ENCODE assay signal across 10 cellular contexts in genomic region chr10:86968271-86968993, GRCh38. TPM values are rescaled to one million over a fixed set of nuclear protein-coding genes. Genes with fewer than 3 reads are reported as not detected.
DNase-seq lines count a peak whose midpoint lies in the region; ATAC-seq and TF ChIP-seq lines count a peak whose summit lies in the region.
"Had no signal": no experiment of that assay in that cellular context is flagged by ENCODE, and none has a peak within 500 bp of the region (broad histone marks: within the 10 kb centered on the region; RNA-seq: fewer than 3 reads in every experiment).

Gene ADIRF (plus strand): TSS chr10:86968482. CDS start chr10:86968545, 63 bp downstream.

- H3K27me3 ChIP-seq in CD4-positive, CD25-positive, alpha-beta regulatory T cell (ENCODE audit: control insufficient read depth, insufficient read depth, low read length) = no peaks in the 10 kb centered on the region
- peaks cover 7% of the 10 kb centered on the region for H3K27me3 ChIP-seq in NT2/D1 (ENCODE audit: insufficient read depth, insufficient read length)
- no peaks in the 10 kb centered on the region for H3K27me3 ChIP-seq in esophagus (ENCODE audit: control insufficient read depth in 1 of 2, insufficient read depth in 2 of 2, low read length in 2 of 2)

- peaks cover 0 to 58% (median 15%) of the 10 kb centered on the region in 4 donors for H3K4me1 Mint-ChIP-seq in CD4-positive, CD25-positive, alpha-beta regulatory T cell

- H3K27me3 Mint-ChIP-seq in CD4-positive, CD25-positive, alpha-beta regulatory T cell = peaks cover 9% of the 10 kb centered on the region

- no peak for TF ChIP-seq CTCF in omental fat pad (IDR thresholded peaks at IDR 0.05)

- no peak for ATAC-seq in CD4-positive, CD25-positive, alpha-beta regulatory T cell (ENCODE audit: low read depth in 2 of 2)
- ATAC-seq in omental fat pad (ENCODE audit: low FRiP score) (no peak), GM21390 (IDR thresholded peaks at IDR 0.05; ENCODE audit: unreplicated experiment) (no peak)

- no peaks in the 10 kb centered on the region for H3K9me3 Mint-ChIP-seq in CD4-positive, CD25-positive, alpha-beta regulatory T cell

- H3K4me3 Mint-ChIP-seq in CD4-positive, CD25-positive, alpha-beta regulatory T cell = peak within 1 kb of the TSS; percentile 53 to 81 (median 66)

- WGBS in esophagus, 2 donors = 7 to 14% methylated on average over 49 to 59 of the region's 59 CpGs

- peaks cover 58% of the 10 kb centered on the region for H3K4me1 ChIP-seq in CD4-positive, CD25-positive, alpha-beta regulatory T cell (ENCODE audit: control insufficient read depth, insufficient read depth, low read length, poor library complexity, severe bottlenecking)
- H3K4me1 ChIP-seq in NT2/D1 (ENCODE audit: insufficient read depth, insufficient read length) (peaks cover 25% of the 10 kb centered on the region), esophagus (ENCODE audit: control insufficient read depth in 2 of 2, insufficient read depth in 2 of 2, low read length in 1 of 2) (peaks cover 14 to 44% of the 10 kb centered on the region in 2 donors)

- H3K27ac Mint-ChIP-seq in CD4-positive, CD25-positive, alpha-beta regulatory T cell = peak within 1 kb of the TSS in 2 of 3 donors; percentile 42 to 66

- no peak within 1 kb of the TSS for H3K27ac ChIP-seq in CD4-positive, CD25-positive, alpha-beta regulatory T cell (ENCODE audit: insufficient read depth, low read length, poor library complexity, severe bottlenecking)
- H3K27ac ChIP-seq in esophagus (ENCODE audit: low read depth in 2 of 2, low read length in 1 of 2) = peak within 1 kb of the TSS; percentile 98

- H3K9ac ChIP-seq in NT2/D1 (ENCODE audit: insufficient read length, low read depth) = peak within 1 kb of the TSS; percentile 21

- no peaks in the 10 kb centered on the region for H3K36me3 ChIP-seq in CD4-positive, CD25-positive, alpha-beta regulatory T cell (ENCODE audit: control insufficient read depth, insufficient read depth, low read length)
- no peaks in the 10 kb centered on the region for H3K36me3 ChIP-seq in NT2/D1 (ENCODE audit: insufficient read depth, insufficient read length, low read length)
- H3K36me3 ChIP-seq in esophagus (ENCODE audit: control insufficient read depth in 2 of 2, insufficient read depth in 2 of 2, low read length in 1 of 2) = no peaks in the 10 kb centered on the region

- no peaks in the 10 kb centered on the region for H3K9me3 ChIP-seq in CD4-positive, CD25-positive, alpha-beta regulatory T cell (ENCODE audit: control insufficient read depth in 2 of 2, low read length in 2 of 2)
- H3K9me3 ChIP-seq in NT2/D1 (ENCODE audit: insufficient read depth, low read length) = no peaks in the 10 kb centered on the region
- H3K9me3 ChIP-seq in esophagus (ENCODE audit: control insufficient read depth in 2 of 2, insufficient read depth in 1 of 2, low read depth in 1 of 2, low read length in 1 of 2) = no peaks in the 10 kb centered on the region

- H3K36me3 Mint-ChIP-seq in CD4-positive, CD25-positive, alpha-beta regulatory T cell = no peaks in the 10 kb centered on the region

- no peak within 1 kb of the TSS for H3K4me3 ChIP-seq in CD4-positive, CD25-positive, alpha-beta regulatory T cell (ENCODE audit: low read depth, low read length)
- H3K4me3 ChIP-seq in NT2/D1 (ENCODE audit: insufficient read length, low read depth) = no peak within 1 kb of the TSS
- peak within 1 kb of the TSS; percentile 53 to 60 for H3K4me3 ChIP-seq in esophagus (ENCODE audit: low read depth in 1 of 2, low read length in 2 of 2)

- peak in 1 of 3 donors; percentile 47 for DNase-seq in CD4-positive, CD25-positive, alpha-beta regulatory T cell
- DNase-seq in NT2/D1 (ENCODE audit: low read depth, low spot score) = no peak
- no peak for DNase-seq in omental fat pad (ENCODE audit: low spot score)
- DNase-seq in GM19238 (ENCODE audit: insufficient read length, low spot score) = no peak
- DNase-seq in NCI-H774 (lab: John Stamatoyannopoulos, UW) = no peak
- no peak for DNase-seq in NCI-H2029 (lab: John Stamatoyannopoulos, UW)
- DNase-seq: mesendoderm, SHP77 had no signal

RNA-seq across cellular contexts. Expression of gene ADIRF, which starts in this region (rescaled TPM):
- not detected for total RNA-seq in CD4-positive, CD25-positive, alpha-beta regulatory T cell
- under 1 TPM in 2 of 4 donors, not detected in 2; 0.42 to 0.65 TPM for polyA plus RNA-seq in CD4-positive, CD25-positive, alpha-beta regulatory T cell
- polyA plus RNA-seq in esophagus = 100 to 1,000 TPM; 104 to 437 TPM
- 100 to 1,000 TPM; 504 to 829 (median 668) TPM for total RNA-seq in omental fat pad

Comparison
In these comparisons a context has a peak if more than half of its experiments do, and no peak if none do; other contexts are left out.
1. RNA of gene ADIRF (total RNA-seq): 504 to 829 TPM in omental fat pad; not detected in CD4-positive, CD25-positive, alpha-beta regulatory T cell (single experiment); every median in the first group is over 100 times any median in the second.
2. RNA of gene ADIRF (polyA plus RNA-seq): 104 to 437 TPM in esophagus; 0.42 to 0.65 TPM in CD4-positive, CD25-positive, alpha-beta regulatory T cell; every median in the first group is over 10 times any median in the second.
3. H3K4me3 ChIP-seq: peak in esophagus (2 of 2); none in CD4-positive, CD25-positive, alpha-beta regulatory T cell (single experiment) and NT2/D1 (single experiment).